ENCODE assay signal across 11 cellular contexts in genomic region chr1:113505357-113505756, GRCh38.
"Had no signal": no experiment of that assay in that cellular context is flagged by ENCODE, and none has a peak within 500 bp of the region (broad histone marks: within the 10 kb centered on the region; RNA-seq: fewer than 3 reads in every experiment).

No MANE protein-coding gene starts in this region.

- H3K4me3 ChIP-seq: GM23248, GM23338, HAP-1 had no signal

- H3K9me3 Mint-ChIP-seq: HFFc6 had no signal

- H3K36me3 ChIP-seq: HAP-1 had no signal

- H3K27ac ChIP-seq: GM23248 had no signal

- ATAC-seq: GM23338, HCT116 had no signal

- DNase-seq: GM23248, GOT3, H7, H9, HCEC 1CT, HFFc6 had no signal

- H3K9me3 ChIP-seq: HAP-1 had no signal

- H3K4me2 ChIP-seq: GM23338 had no signal

- H3K27ac Mint-ChIP-seq: GM23338, HFFc6 had no signal

- FAIRE-seq: H1, H54 had no signal

- H3K4me3 Mint-ChIP-seq: GM23338, H9, HFFc6 had no signal
